ENCODE assay signal across 1 cellular context in the genomic region with DNA sequence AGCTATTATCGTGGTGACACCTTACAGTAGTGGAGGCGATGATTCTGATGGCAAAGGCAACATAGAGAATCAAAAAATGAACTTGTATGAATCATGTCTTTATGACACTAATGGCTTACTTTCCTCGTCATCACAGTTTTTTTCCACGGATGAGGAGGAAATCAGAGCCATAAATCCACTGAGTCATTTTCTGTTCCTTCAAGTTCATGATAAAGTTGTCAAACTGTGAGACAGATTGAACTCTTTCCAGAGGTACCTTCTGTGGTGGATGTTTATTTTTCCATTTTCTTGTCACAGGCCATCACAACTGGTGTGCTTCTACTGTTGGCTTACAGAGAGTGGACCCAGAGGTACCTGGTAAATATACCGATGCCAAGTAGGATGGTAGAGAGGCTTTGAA.
TF ChIP-seq lines count a peak whose summit lies in the region.

No MANE protein-coding gene starts in this region.

TF ChIP-seq in HepG2, 621 proteins besides CTCF, POLR2A, EP300 and RAD21:
- TF ChIP-seq, protein P1, sequence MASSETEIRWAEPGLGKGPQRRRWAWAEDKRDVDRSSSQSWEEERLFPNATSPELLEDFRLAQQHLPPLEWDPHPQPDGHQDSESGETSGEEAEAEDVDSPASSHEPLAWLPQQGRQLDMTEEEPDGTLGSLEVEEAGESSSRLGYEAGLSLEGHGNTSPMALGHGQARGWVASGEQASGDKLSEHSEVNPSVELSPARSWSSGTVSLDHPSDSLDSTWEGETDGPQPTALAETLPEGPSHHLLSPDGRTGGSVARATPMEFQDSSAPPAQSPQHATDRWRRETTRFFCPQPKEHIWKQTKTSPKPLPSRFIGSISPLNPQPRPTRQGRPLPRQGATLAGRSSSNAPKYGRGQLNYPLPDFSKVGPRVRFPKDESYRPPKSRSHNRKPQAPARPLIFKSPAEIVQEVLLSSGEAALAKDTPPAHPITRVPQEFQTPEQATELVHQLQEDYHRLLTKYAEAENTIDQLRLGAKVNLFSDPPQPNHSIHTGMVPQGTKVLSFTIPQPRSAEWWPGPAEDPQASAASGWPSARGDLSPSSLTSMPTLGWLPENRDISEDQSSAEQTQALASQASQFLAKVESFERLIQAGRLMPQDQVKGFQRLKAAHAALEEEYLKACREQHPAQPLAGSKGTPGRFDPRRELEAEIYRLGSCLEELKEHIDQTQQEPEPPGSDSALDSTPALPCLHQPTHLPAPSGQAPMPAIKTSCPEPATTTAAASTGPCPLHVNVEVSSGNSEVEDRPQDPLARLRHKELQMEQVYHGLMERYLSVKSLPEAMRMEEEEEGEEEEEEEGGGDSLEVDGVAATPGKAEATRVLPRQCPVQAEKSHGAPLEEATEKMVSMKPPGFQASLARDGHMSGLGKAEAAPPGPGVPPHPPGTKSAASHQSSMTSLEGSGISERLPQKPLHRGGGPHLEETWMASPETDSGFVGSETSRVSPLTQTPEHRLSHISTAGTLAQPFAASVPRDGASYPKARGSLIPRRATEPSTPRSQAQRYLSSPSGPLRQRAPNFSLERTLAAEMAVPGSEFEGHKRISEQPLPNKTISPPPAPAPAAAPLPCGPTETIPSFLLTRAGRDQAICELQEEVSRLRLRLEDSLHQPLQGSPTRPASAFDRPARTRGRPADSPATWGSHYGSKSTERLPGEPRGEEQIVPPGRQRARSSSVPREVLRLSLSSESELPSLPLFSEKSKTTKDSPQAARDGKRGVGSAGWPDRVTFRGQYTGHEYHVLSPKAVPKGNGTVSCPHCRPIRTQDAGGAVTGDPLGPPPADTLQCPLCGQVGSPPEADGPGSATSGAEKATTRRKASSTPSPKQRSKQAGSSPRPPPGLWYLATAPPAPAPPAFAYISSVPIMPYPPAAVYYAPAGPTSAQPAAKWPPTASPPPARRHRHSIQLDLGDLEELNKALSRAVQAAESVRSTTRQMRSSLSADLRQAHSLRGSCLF (CRISPR knock-in tag; IDR thresholded peaks at IDR 0.05; ENCODE audit: borderline replicate concordance) = no peak
- TF ChIP-seq PRMT3 (CRISPR knock-in tag; IDR thresholded peaks at IDR 0.05; ENCODE audit: borderline replicate concordance, low read depth) = no peak
- TF ChIP-seq DBP (CRISPR knock-in tag; IDR thresholded peaks at IDR 0.05; ENCODE audit: not compliant biosample characterization) = no peak
- 0 out of 2 replicates have a peak, but pooled peaks have one; percentile 21 for TF ChIP-seq HOMEZ (CRISPR knock-in tag; IDR thresholded peaks at IDR 0.05; ENCODE audit: low read depth)
TF ChIP-seq in HepG2: peak in this region for 1.
